7 cellular contexts compared by ENCODE assay signal in the genomic region with DNA sequence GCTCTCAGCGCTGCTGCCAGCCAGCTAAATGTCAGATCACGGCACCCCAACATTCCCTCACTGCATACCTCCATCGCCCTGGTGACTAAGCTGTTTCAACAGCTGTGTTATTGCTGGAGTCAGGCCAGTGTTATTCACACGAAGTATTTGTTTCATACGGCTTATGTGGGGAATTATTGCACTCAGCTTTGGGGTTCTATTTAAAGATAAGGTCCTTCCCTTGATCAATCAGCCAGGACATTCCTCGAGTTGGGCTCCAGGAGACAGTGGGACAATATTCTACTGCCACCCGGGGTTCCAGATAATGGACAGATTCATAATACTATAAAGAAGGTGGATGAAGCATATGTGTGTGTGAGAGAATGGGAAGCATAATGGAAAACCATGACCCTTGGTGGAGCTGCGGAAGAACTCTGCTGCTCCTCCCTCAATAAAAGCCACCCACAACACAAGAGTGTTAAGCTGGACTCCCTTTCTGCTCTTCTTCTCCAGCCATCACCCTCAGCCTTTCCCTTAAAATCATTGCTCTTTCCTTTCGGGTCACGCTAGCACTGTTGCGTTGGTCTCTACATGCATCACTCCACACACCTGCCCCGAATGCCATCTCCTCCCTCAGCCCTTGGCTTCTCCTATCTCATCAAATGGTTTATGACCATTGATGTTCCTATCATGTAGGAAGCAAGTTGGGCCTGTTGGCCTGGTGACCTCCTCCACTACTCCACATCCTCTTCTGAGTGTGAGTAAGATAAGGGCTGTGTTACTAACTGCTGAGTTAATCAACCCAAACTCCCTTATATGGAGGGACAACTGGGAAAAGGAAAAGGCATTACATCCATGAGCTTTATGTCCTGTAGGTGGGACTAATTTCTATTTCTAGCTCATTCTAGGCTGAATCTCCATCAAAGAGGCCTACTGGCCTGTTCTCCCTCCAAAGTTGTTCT. TPM values are rescaled to one million over a fixed set of nuclear protein-coding genes. Genes with fewer than 3 reads are reported as not detected.
DNase-seq lines count a peak whose midpoint lies in the region; ATAC-seq and TF ChIP-seq lines count a peak whose summit lies in the region.

No MANE protein-coding gene starts in this region.

- H3K4me1 ChIP-seq in tibial nerve: peaks cover 0 to 43% (median 11%) of the 10 kb centered on the region in 4 donors

- H3K36me3 Mint-ChIP-seq in MCF 10A (ENCODE audit: insufficient read depth, unreplicated experiment): no peaks in the 10 kb centered on the region
- H3K36me3 Mint-ChIP-seq in activated CD4-positive, alpha-beta memory T cell treated with anti-CD3 and anti-CD28 coated beads for 36 hours: no peaks in the 10 kb centered on the region

- DNase-seq in NCI-H1105 (lab: John Stamatoyannopoulos, UW) (peak; percentile 34), MCF 10A (ENCODE audit: unreplicated experiment) (peak; percentile 95), left lobe of liver (ENCODE audit: low spot score) (no peak), tibial nerve (ENCODE audit: low spot score in 2 of 2) (peak; percentile 36 to 88), activated gamma-delta T cell (lab: John Stamatoyannopoulos, UW) (no peak), NCI-H187 treated with DMSO at 0.1 percent for 48 hours (lab: John Stamatoyannopoulos, UW) (no peak)
- DNase-seq in activated CD4-positive, alpha-beta memory T cell treated with anti-CD3 and anti-CD28 coated beads for 36 hours: no peak

- POLR2A ChIA-PET in MCF 10A (lab: Yijun Ruan, JAX): interaction anchor here (0.5 to 4.3 kb wide), 15 partner anchors 8 to 294 kb away, joined by 3 to 37 read pairs (median 4); a partner anchor contains a TSS
- POLR2A ChIA-PET in activated CD4-positive, alpha-beta memory T cell treated with anti-CD3 and anti-CD28 coated beads for 36 hours (lab: Charles Lee): no interaction called here

- BruUV-seq in MCF 10A (replicated peaks; lab: Mats Ljungman, UMichigan): no TSS peak

- 37 to 39% methylated on average over 12 of the region's 12 CpGs for WGBS in tibial nerve, 2 donors

- no peak for TF ChIP-seq POLR2A in tibial nerve (IDR thresholded peaks at IDR 0.05)

- peak overlapping the region in 3 of 4 donors; percentile 3 to 64 (median 60) for H3K27ac ChIP-seq in tibial nerve

- peak; percentile 34 for ATAC-seq in left lobe of liver

- no peaks in the 10 kb centered on the region for H3K36me3 ChIP-seq in tibial nerve

- peaks cover 0 to 6% (median 0%) of the 10 kb centered on the region in 4 donors for H3K9me3 ChIP-seq in tibial nerve

- intact Hi-C loops in MCF 10A (cut with micrococcal nuclease): loop anchor here (1.0 kb wide), 1 partner anchor 57 kb away; no protein-coding TSS in a partner anchor
- intact Hi-C loops in activated CD4-positive, alpha-beta memory T cell treated with anti-CD3 and anti-CD28 coated beads for 36 hours (cut with micrococcal nuclease): no loop called here

- H3K4me3 ChIP-seq in tibial nerve: peak overlapping the region in 1 of 4 donors; percentile 9

- peak overlapping the region; percentile 68 for H3K4me3 Mint-ChIP-seq in MCF 10A (ENCODE audit: unreplicated experiment)
- no peak overlapping the region for H3K4me3 Mint-ChIP-seq in activated CD4-positive, alpha-beta memory T cell treated with anti-CD3 and anti-CD28 coated beads for 36 hours

- peak in 1 of 2 donors; percentile 78 for TF ChIP-seq EP300 in tibial nerve (IDR thresholded peaks at IDR 0.05)

- TF ChIP-seq CTCF in MCF 10A (IDR thresholded peaks at IDR 0.05; ENCODE audit: unreplicated experiment) (no peak), tibial nerve (IDR thresholded peaks at IDR 0.05) (no peak)

- no peaks in the 10 kb centered on the region for H3K9me3 Mint-ChIP-seq in MCF 10A (ENCODE audit: unreplicated experiment)
- no peaks in the 10 kb centered on the region for H3K9me3 Mint-ChIP-seq in activated CD4-positive, alpha-beta memory T cell treated with anti-CD3 and anti-CD28 coated beads for 36 hours

- peaks cover 48% of the 10 kb centered on the region for H3K4me1 Mint-ChIP-seq in MCF 10A (ENCODE audit: insufficient read depth, unreplicated experiment)
- peaks cover 2% of the 10 kb centered on the region for H3K4me1 Mint-ChIP-seq in activated CD4-positive, alpha-beta memory T cell treated with anti-CD3 and anti-CD28 coated beads for 36 hours (ENCODE audit: low read depth)

- H3K27me3 Mint-ChIP-seq in MCF 10A (ENCODE audit: insufficient read depth, unreplicated experiment): no peaks in the 10 kb centered on the region
- H3K27me3 Mint-ChIP-seq in activated CD4-positive, alpha-beta memory T cell treated with anti-CD3 and anti-CD28 coated beads for 36 hours: no peaks in the 10 kb centered on the region

- CTCF ChIA-PET in MCF 10A (lab: Yijun Ruan, JAX): interaction anchor here (0.5 to 3.0 kb wide), 18 partner anchors 18 to 405 kb away, joined by 3 to 17 read pairs (median 4); a partner anchor contains a TSS
- CTCF ChIA-PET in activated CD4-positive, alpha-beta memory T cell treated with anti-CD3 and anti-CD28 coated beads for 36 hours (lab: Charles Lee): interaction anchor here (1.5 kb wide), 1 partner anchor 54 kb away, joined by 6 read pairs; no protein-coding TSS in a partner anchor

- no peaks in the 10 kb centered on the region for H3K27me3 ChIP-seq in tibial nerve

- H3K27ac Mint-ChIP-seq in MCF 10A (ENCODE audit: low read depth, unreplicated experiment): peak overlapping the region; percentile 92
- no peak overlapping the region for H3K27ac Mint-ChIP-seq in activated CD4-positive, alpha-beta memory T cell treated with anti-CD3 and anti-CD28 coated beads for 36 hours

RNA-seq across cellular contexts. Expression of a gene that starts 57.9 kb away (rescaled TPM):
- total RNA-seq in MCF 10A (2022) (34.7 and 37.8 TPM in 2 replicates), left lobe of liver (11.2 TPM), tibial nerve (10 to 100 TPM; 34.8 to 78.9 (median 44.4) TPM)
- not detected for total RNA-seq in activated CD4-positive, alpha-beta memory T cell treated with anti-CD3 and anti-CD28 coated beads for 36 hours

Comparison
In these comparisons a context has a peak if more than half of its experiments do, and no peak if none do; other contexts are left out.
1. DNase-seq: peak in NCI-H1105 (single experiment), MCF 10A (single experiment) and tibial nerve (2 of 2); none in left lobe of liver (single experiment), activated CD4-positive, alpha-beta memory T cell treated with anti-CD3 and anti-CD28 coated beads for 36 hours (single experiment), activated gamma-delta T cell (single experiment) and NCI-H187 treated with DMSO at 0.1 percent for 48 hours (single experiment).
2. RNA of a gene that starts 57.9 kb away (total RNA-seq): 34.8 to 78.9 TPM in tibial nerve, 34.7 to 37.8 TPM in MCF 10A and 11.2 TPM in left lobe of liver (single experiment); not detected in activated CD4-positive, alpha-beta memory T cell treated with anti-CD3 and anti-CD28 coated beads for 36 hours; every median in the first group is over 10 times any median in the second.